Comparison of ENCODE assay signal across 11 cellular contexts in the genomic region with DNA sequence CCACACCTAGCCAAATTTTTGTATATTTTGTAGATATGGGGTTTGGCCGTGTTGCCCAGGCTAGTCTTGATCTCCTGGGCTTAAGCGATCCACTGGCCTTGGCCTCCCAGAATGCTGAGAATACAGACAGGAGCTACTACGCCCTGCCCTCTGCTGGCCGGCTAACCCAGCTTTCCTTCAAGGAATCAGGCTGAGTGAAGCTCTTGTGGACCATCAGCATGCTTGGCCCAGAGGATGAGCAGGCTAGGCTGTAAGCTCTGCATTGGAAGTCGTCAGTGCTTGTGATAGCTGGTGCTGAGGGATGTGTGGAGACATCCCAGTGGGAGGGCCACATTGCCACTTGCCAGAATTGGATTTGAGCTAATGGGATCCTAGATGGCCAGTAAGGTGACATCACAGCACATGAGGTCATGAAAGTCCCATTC.
DNase-seq lines count a peak whose midpoint lies in the region; ATAC-seq and TF ChIP-seq lines count a peak whose summit lies in the region.
"Had no signal": no experiment of that assay in that cellular context is flagged by ENCODE, and none has a peak within 500 bp of the region (broad histone marks: within the 10 kb centered on the region; RNA-seq: fewer than 3 reads in every experiment).

No MANE protein-coding gene starts in this region.

- H3K9me1 ChIP-seq in IMR-90 (ENCODE audit: insufficient read depth, low read length) = peaks cover 41% of the 10 kb centered on the region

- no peak overlapping the region for H4K5ac ChIP-seq in IMR-90 (ENCODE audit: low read depth, low read length)

- BruUV-seq in IMR-90 (replicated peaks; lab: Mats Ljungman, UMichigan) = no TSS peak

- WGBS in IMR-90 (ENCODE audit: extremely low coverage in 2 of 2, insufficient read length in 1 of 2), 2 experiments = 80% methylated on average over 1 of the region's 5 CpGs; no CpG with 5 or more reads in 1 of the 2 experiments

- H3K56ac ChIP-seq in IMR-90 (ENCODE audit: extremely low read depth, insufficient read depth, low read length) = no peak overlapping the region

- peak overlapping the region; percentile 47 for H3K14ac ChIP-seq in IMR-90 (replicated peaks; ENCODE audit: low read depth, low read length)

- intact Hi-C loops in IMR-90 (cut with micrococcal nuclease) = loop anchor here (1.0 to 5.0 kb wide), 2 partner anchors 61 to 150 kb away; partner anchors contain the start of gene MED15

- peak overlapping the region; percentile 15; the same call in 1 of the 3 replicates for H2BK15ac ChIP-seq in IMR-90 (ENCODE audit: low read depth, low read length)

- peaks cover 38 to 92% of the 10 kb centered on the region in 2 experiments for H3K79me1 ChIP-seq in IMR-90 (ENCODE audit: low read depth in 1 of 2, low read length in 2 of 2)

- peak overlapping the region in 1 of 2 experiments; percentile 16; a peak in 1 of 4 replicates for H4K8ac ChIP-seq in IMR-90 (ENCODE audit: low read depth in 2 of 2, low read length in 2 of 2)

- no peak overlapping the region for H2AFZ ChIP-seq in IMR-90 (replicated peaks; ENCODE audit: low read length, poor library complexity)

- in situ Hi-C loops in IMR-90 (cut with MboI; ENCODE audit: low sequenced_read_pairs) = no loop called here

- TF ChIP-seq CTCF in AG10803 (conservative IDR thresholded peaks at IDR 0.05; ENCODE audit: low read length) (peak; percentile 74), IMR-90 (conservative IDR thresholded peaks at IDR 0.05; ENCODE audit: low read depth, low read length) (peak; percentile 49), choroid plexus epithelial cell (conservative IDR thresholded peaks at IDR 0.05; ENCODE audit: low read depth, low read length) (peak; percentile 71)

- peaks cover 47 to 93% (median 92%) of the 10 kb centered on the region in 4 donors for H3K4me1 Mint-ChIP-seq in naive thymus-derived CD8-positive, alpha-beta T cell

- H3K36me3 ChIP-seq in IMR-90 (ENCODE audit: control insufficient read depth, insufficient read depth, low read length) = peaks cover 60% of the 10 kb centered on the region

- peak overlapping the region; percentile 64 for H3K23ac ChIP-seq in IMR-90 (ENCODE audit: low read depth, low read length)

- no peak overlapping the region for H3K4me3 ChIP-seq in AG10803 (ENCODE audit: low read length)
- no peak overlapping the region for H3K4me3 ChIP-seq in IMR-90 (ENCODE audit: insufficient read depth, low read depth, low read length)
- H3K4me3 ChIP-seq in choroid plexus epithelial cell (ENCODE audit: low read depth, low read length) = no peak overlapping the region

- peak overlapping the region; percentile 52 for H2BK20ac ChIP-seq in IMR-90 (ENCODE audit: low read depth, low read length)

- peak overlapping the region; percentile 76 for H3K27ac ChIP-seq in IMR-90 (ENCODE audit: insufficient read depth, low read length)
- H3K27ac ChIP-seq: HL-60 had no signal

- peak overlapping the region; percentile 45 for H2BK120ac ChIP-seq in IMR-90 (ENCODE audit: low read depth, low read length)

- H2AK5ac ChIP-seq in IMR-90 (ENCODE audit: low read depth, low read length) = peak overlapping the region; percentile 79

- peak overlapping the region; percentile 59 for H2AK9ac ChIP-seq in IMR-90 (replicated peaks; ENCODE audit: low read depth, low read length, poor library complexity)

- H3K27ac Mint-ChIP-seq in naive thymus-derived CD8-positive, alpha-beta T cell = peak overlapping the region; percentile 92 to 99 (median 97)

- H3K9me3 Mint-ChIP-seq in naive thymus-derived CD8-positive, alpha-beta T cell = no peaks in the 10 kb centered on the region

- peak overlapping the region; percentile 26 for H2BK5ac ChIP-seq in IMR-90 (ENCODE audit: low read depth, low read length, poor library complexity, severe bottlenecking)

- peaks cover 75% of the 10 kb centered on the region for H4K20me1 ChIP-seq in IMR-90 (ENCODE audit: insufficient read depth, low read length)

- TF ChIP-seq POLR2A in IMR-90 (IDR thresholded peaks at IDR 0.05; ENCODE audit: low read depth, low read length) = no peak

- H3K9me3 ChIP-seq in IMR-90 (ENCODE audit: control insufficient read depth, insufficient read depth, low read length) = no peaks in the 10 kb centered on the region

- H3K4me3 Mint-ChIP-seq in naive thymus-derived CD8-positive, alpha-beta T cell = peak overlapping the region in 9 of 10 donors; percentile 72 to 91 (median 84)

- 0 out of 2 replicates have a peak, but pooled peaks have one; percentile 4 for ATAC-seq in IMR-90 (ENCODE audit: low read depth)
- no peak for ATAC-seq in naive thymus-derived CD8-positive, alpha-beta T cell
- no peak for ATAC-seq in GM19035 (IDR thresholded peaks at IDR 0.05; ENCODE audit: unreplicated experiment)

- TF ChIP-seq RAD21 in IMR-90 (IDR thresholded peaks at IDR 0.05; ENCODE audit: low read length) = peak; percentile 41

- no peak overlapping the region for H3K18ac ChIP-seq in IMR-90 (ENCODE audit: low read depth, low read length)

- DNase-seq in AG10803 (ENCODE audit: low read depth) = peak; percentile 76
- peak; percentile 59 for DNase-seq in IMR-90
- DNase-seq in choroid plexus epithelial cell (ENCODE audit: low read depth) = peak; percentile 75
- no peak for DNase-seq in naive thymus-derived CD8-positive, alpha-beta T cell
- DNase-seq in DMS79 treated with DMSO at 0.1 percent for 48 hours (lab: John Stamatoyannopoulos, UW) = no peak
- DNase-seq in effector CD4-positive, alpha-beta T cell = no peak
- DNase-seq in NCI-H2196 (lab: John Stamatoyannopoulos, UW; ENCODE audit: unreplicated experiment) = no peak
- DNase-seq: activated CD4-positive, CD25-positive, alpha-beta regulatory T cell; stimulated activated CD4-positive, alpha-beta T cell treated with anti-CD3 and anti-CD28 coated beads, Interleukin-2, amount 100 ng/mL, for 48 hours had no signal

- CTCF ChIA-PET in IMR-90 (lab: Yijun Ruan, JAX) = interaction anchor here (0.8 to 1.8 kb wide), 2 partner anchors 16 to 41 kb away, joined by 3 to 5 read pairs; no protein-coding TSS in a partner anchor

- H3K9ac ChIP-seq in IMR-90 (ENCODE audit: low read depth, low read length) = no peak overlapping the region

- H3K27me3 ChIP-seq in IMR-90 (ENCODE audit: control insufficient read depth, insufficient read depth, low read length) = no peaks in the 10 kb centered on the region

- POLR2A ChIA-PET in IMR-90 (lab: Charles Lee; ENCODE audit: unreplicated experiment) = no interaction called here
- POLR2A ChIA-PET in naive thymus-derived CD8-positive, alpha-beta T cell (lab: Charles Lee) = interaction anchor here (0.6 to 16.8 kb wide), 12 partner anchors 9 to 135 kb away, joined by 3 to 796 read pairs (median 15); partner anchors contain the start of genes KLHL22 and MED15

- peaks cover 0 to 80% (median 36%) of the 10 kb centered on the region in 3 donors for H3K36me3 Mint-ChIP-seq in naive thymus-derived CD8-positive, alpha-beta T cell

- peak overlapping the region; percentile 62; the same call in 1 of the 2 replicates for H4K91ac ChIP-seq in IMR-90 (ENCODE audit: insufficient read depth, low read depth, low read length)

- H3K4me2 ChIP-seq in IMR-90 (ENCODE audit: low read depth, low read length) = no peak overlapping the region

- peaks cover 40% of the 10 kb centered on the region for H3K4me1 ChIP-seq in IMR-90 (ENCODE audit: control insufficient read depth, insufficient read depth, low read length)

- H3K27me3 Mint-ChIP-seq in naive thymus-derived CD8-positive, alpha-beta T cell = no peaks in the 10 kb centered on the region

- dilution Hi-C loops in IMR-90 (cut with HindIII; ENCODE audit: low sequenced_read_pairs, unreplicated experiment) = no loop called here

- peak overlapping the region; percentile 71 for H3K4ac ChIP-seq in IMR-90 (ENCODE audit: low read depth, low read length)

TF ChIP-seq in IMR-90, 13 proteins besides CTCF, POLR2A, EP300 and RAD21:
- TF ChIP-seq RCOR1 (IDR thresholded peaks at IDR 0.05; ENCODE audit: insufficient replicate concordance, low read length) (no peak), SMC3 (IDR thresholded peaks at IDR 0.05; ENCODE audit: low read depth, low read length) (peak; percentile 40), CHD1 (IDR thresholded peaks at IDR 0.05; ENCODE audit: low read depth, low read length) (no peak)

Comparison
In these comparisons a context has a peak if more than half of its experiments do, and no peak if none do; other contexts are left out.
1. DNase-seq: peak in AG10803 (single experiment), IMR-90 (single experiment) and choroid plexus epithelial cell (single experiment); none in naive thymus-derived CD8-positive, alpha-beta T cell (0 of 10), DMS79 treated with DMSO at 0.1 percent for 48 hours (single experiment), effector CD4-positive, alpha-beta T cell (single experiment) and NCI-H2196 (single experiment).
2. Peak in every context shown above with its lines, with median percentiles within 50 percentile points of each other: CTCF ChIP-seq.